Comparison of ENCODE assay signal across 15 cellular contexts in the genomic region with DNA sequence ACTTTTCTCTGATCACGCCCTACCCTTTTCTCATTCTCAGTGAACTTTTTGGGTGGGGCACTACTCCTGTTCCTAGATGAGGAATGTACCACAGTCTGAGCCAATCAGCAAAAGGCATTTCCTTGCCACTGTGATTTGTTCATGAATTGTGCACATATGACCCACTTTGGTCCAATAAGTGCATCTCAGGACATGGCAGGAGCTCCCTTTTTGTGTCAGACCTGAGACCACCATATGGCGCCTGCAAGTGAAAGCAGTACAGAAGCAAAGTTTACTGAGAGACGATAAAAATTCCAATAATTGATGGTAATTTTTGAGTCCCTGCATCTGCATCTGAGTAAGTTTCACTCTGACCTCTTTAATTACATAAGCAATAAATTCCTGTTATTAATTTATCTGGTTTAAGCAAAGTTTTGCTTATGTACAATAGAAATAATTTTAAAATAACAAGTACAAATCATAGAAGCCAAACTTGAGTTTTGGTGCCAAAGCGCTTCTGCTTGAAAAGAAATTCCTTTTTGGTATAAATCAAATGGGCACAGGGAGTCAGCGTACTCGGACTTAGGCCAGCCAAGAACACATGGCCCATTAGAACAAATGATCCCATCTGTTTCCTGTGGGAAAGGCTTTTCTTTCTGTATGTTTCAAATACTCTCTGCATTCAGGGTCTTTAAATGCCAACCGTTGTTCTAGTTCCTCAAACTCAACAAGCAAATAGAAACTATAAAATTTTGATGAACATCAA.
A peak's percentile ranks its signal among the peaks of the same experiment; 100 is the strongest.
DNase-seq lines count a peak whose midpoint lies in the region; TF ChIP-seq lines count a peak whose summit lies in the region.
"Had no signal": no experiment of that assay in that cellular context is flagged by ENCODE, and none has a peak within 500 bp of the region (broad histone marks: within the 10 kb centered on the region; RNA-seq: fewer than 3 reads in every experiment).

No MANE protein-coding gene starts in this region.

- H3K9me3 Mint-ChIP-seq in nephron, result peaks cover 13% of the 10 kb centered on the region
- H3K9me3 Mint-ChIP-seq in activated T-helper 2 cell treated with anti-CD3 and anti-CD28 coated beads, Interferon-gamma antibody, Interleukin-2, Interleukin-4, amounts not matched to agents 10 μg/mL and 5 μg/mL and 100 μg/mL, durations not matched to agents 14 hours and 24 hours and 36 hours, result peaks cover 41% of the 10 kb centered on the region

- no peaks in the 10 kb centered on the region for H3K27me3 Mint-ChIP-seq in nephron (ENCODE audit: low read depth)
- H3K27me3 Mint-ChIP-seq in activated T-helper 2 cell treated with anti-CD3 and anti-CD28 coated beads, Interferon-gamma antibody, Interleukin-2, Interleukin-4, amounts not matched to agents 10 μg/mL and 5 μg/mL and 100 μg/mL, durations not matched to agents 14 hours and 24 hours and 36 hours (ENCODE audit: low read depth), result no peaks in the 10 kb centered on the region
- H3K27me3 Mint-ChIP-seq: CD4-positive, alpha-beta memory T cell had no signal

- H3K4me3 Mint-ChIP-seq in nephron, result no peak overlapping the region
- no peak overlapping the region for H3K4me3 Mint-ChIP-seq in activated T-helper 2 cell treated with anti-CD3 and anti-CD28 coated beads, Interferon-gamma antibody, Interleukin-2, Interleukin-4, amounts not matched to agents 10 μg/mL and 5 μg/mL and 100 μg/mL, durations not matched to agents 14 hours and 24 hours and 36 hours (ENCODE audit: low read depth)
- H3K4me3 Mint-ChIP-seq: CD4-positive, alpha-beta memory T cell had no signal

- TF ChIP-seq CTCF in nephron (IDR thresholded peaks at IDR 0.05; ENCODE audit: unreplicated experiment in 3 of 3), result no peak

- H3K36me3 Mint-ChIP-seq in nephron (ENCODE audit: low read depth), result no peaks in the 10 kb centered on the region
- H3K36me3 Mint-ChIP-seq in activated T-helper 2 cell treated with anti-CD3 and anti-CD28 coated beads, Interferon-gamma antibody, Interleukin-2, Interleukin-4, amounts not matched to agents 10 μg/mL and 5 μg/mL and 100 μg/mL, durations not matched to agents 14 hours and 24 hours and 36 hours (ENCODE audit: low read depth), result no peaks in the 10 kb centered on the region
- H3K36me3 Mint-ChIP-seq: CD4-positive, alpha-beta memory T cell had no signal

- intact Hi-C loops in activated T-helper 2 cell treated with anti-CD3 and anti-CD28 coated beads, Interferon-gamma antibody, Interleukin-2, Interleukin-4, amounts not matched to agents 10 μg/mL and 5 μg/mL and 100 μg/mL, durations not matched to agents 14 hours and 24 hours and 36 hours (cut with micrococcal nuclease), result no loop called here

- DNase-seq in DMS 273 treated with DMSO at 0.1 percent for 48 hours (lab: John Stamatoyannopoulos, UW) (peak; percentile 65), NCI-H446 treated with DMSO at 0.1 percent for 48 hours (lab: John Stamatoyannopoulos, UW) (peak; percentile 98), cerebellum (ENCODE audit: low spot score) (peak; percentile 72), HCEC 1CT (no peak), AML-193 (lab: John Stamatoyannopoulos, UW) (no peak)
- DNase-seq in activated T-helper 2 cell treated with anti-CD3 and anti-CD28 coated beads, Interferon-gamma antibody, Interleukin-2, Interleukin-4, amounts not matched to agents 10 μg/mL and 5 μg/mL and 100 μg/mL, durations not matched to agents 14 hours and 24 hours and 36 hours (ENCODE audit: low spot score), result no peak
- DNase-seq: 8988T; ACHN; Calu3; CD4-positive, alpha-beta memory T cell; COR-L47; DMS53; DMS79 treated with DMSO at 0.1 percent for 48 hours; GOT3 had no signal

- peaks cover 15% of the 10 kb centered on the region for H3K4me1 Mint-ChIP-seq in nephron
- H3K4me1 Mint-ChIP-seq in activated T-helper 2 cell treated with anti-CD3 and anti-CD28 coated beads, Interferon-gamma antibody, Interleukin-2, Interleukin-4, amounts not matched to agents 10 μg/mL and 5 μg/mL and 100 μg/mL, durations not matched to agents 14 hours and 24 hours and 36 hours (ENCODE audit: low read depth), result no peaks in the 10 kb centered on the region
- H3K4me1 Mint-ChIP-seq: CD4-positive, alpha-beta memory T cell had no signal

- peak overlapping the region in 2 of 3 experiments; percentile 76 to 93 for H3K27ac Mint-ChIP-seq in nephron
- no peak overlapping the region for H3K27ac Mint-ChIP-seq in activated T-helper 2 cell treated with anti-CD3 and anti-CD28 coated beads, Interferon-gamma antibody, Interleukin-2, Interleukin-4, amounts not matched to agents 10 μg/mL and 5 μg/mL and 100 μg/mL, durations not matched to agents 14 hours and 24 hours and 36 hours
- H3K27ac Mint-ChIP-seq: CD4-positive, alpha-beta memory T cell had no signal

Comparison
In these comparisons a context has a peak if more than half of its experiments do, and no peak if none do; other contexts are left out.
1. DNase-seq: peak in DMS 273 treated with DMSO at 0.1 percent for 48 hours (single experiment), NCI-H446 treated with DMSO at 0.1 percent for 48 hours (single experiment) and cerebellum (single experiment); none in HCEC 1CT (single experiment), activated T-helper 2 cell treated with anti-CD3 and anti-CD28 coated beads, Interferon-gamma antibody, Interleukin-2, Interleukin-4, amounts not matched to agents 10 μg/mL and 5 μg/mL and 100 μg/mL, durations not matched to agents 14 hours and 24 hours and 36 hours (single experiment) and AML-193 (0 of 2).